8 cellular contexts compared by ENCODE assay signal in the genomic region with DNA sequence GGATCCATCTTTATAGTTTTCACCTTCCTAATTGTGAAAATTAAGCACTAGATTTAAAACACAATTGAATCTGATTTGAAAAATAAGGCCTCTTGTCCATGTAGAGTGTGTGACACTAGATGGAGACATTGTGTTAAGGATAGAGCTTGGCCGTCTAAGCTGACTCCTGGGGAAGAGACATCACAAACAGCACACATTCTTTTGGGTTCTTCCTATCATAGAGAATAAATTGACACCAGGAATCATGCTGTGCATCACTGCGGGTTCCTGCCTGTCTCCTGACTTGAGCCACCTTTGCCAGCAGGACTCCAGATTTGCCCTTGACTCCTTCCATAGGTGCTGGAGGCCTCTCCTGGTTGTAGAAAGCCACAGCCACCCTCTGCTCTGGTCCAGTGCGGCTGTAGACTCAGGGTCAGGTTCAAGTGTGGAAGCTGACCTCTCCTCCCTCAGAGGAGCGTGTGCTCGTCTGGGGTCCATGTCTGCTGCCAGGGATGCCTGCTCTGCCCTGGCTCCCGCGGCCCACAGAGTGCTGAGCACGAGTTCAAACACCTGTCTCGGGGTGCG. TPM values are rescaled to one million over a fixed set of nuclear protein-coding genes. Genes with fewer than 3 reads are reported as not detected.
A peak's percentile ranks its signal among the peaks of the same experiment; 100 is the strongest.
DNase-seq lines count a peak whose midpoint lies in the region; ATAC-seq and TF ChIP-seq lines count a peak whose summit lies in the region.

No MANE protein-coding gene starts in this region.

- no peak overlapping the region for H2AFZ ChIP-seq in GM23338
- no peak overlapping the region for H2AFZ ChIP-seq in PC-9

- H3K27ac Mint-ChIP-seq in activated CD8-positive, alpha-beta memory T cell treated with anti-CD3 and anti-CD28 coated beads, Interleukin-2, amount 10 ng/mL, durations not matched to agents 7 days and 5 days = peak overlapping the region; percentile 13
- no peak overlapping the region for H3K27ac Mint-ChIP-seq in GM23338

- no peaks in the 10 kb centered on the region for H3K9me3 Mint-ChIP-seq in activated CD8-positive, alpha-beta memory T cell treated with anti-CD3 and anti-CD28 coated beads, Interleukin-2, amount 10 ng/mL, durations not matched to agents 7 days and 5 days (ENCODE audit: low read depth)
- H3K9me3 Mint-ChIP-seq in GM23338 = no peaks in the 10 kb centered on the region

- WGBS in suprapubic skin = 65% methylated on average over 10 of the region's 10 CpGs

- no peak overlapping the region for H3K4me3 Mint-ChIP-seq in activated CD8-positive, alpha-beta memory T cell treated with anti-CD3 and anti-CD28 coated beads, Interleukin-2, amount 10 ng/mL, durations not matched to agents 7 days and 5 days
- H3K4me3 Mint-ChIP-seq in GM23338 = no peak overlapping the region

- no peaks in the 10 kb centered on the region for H3K27me3 Mint-ChIP-seq in activated CD8-positive, alpha-beta memory T cell treated with anti-CD3 and anti-CD28 coated beads, Interleukin-2, amount 10 ng/mL, durations not matched to agents 7 days and 5 days
- peaks cover 8% of the 10 kb centered on the region for H3K27me3 Mint-ChIP-seq in GM23338 (ENCODE audit: insufficient read depth, low read depth, poor library complexity)

- TF ChIP-seq CTCF in GM23338 (conservative IDR thresholded peaks at IDR 0.05; ENCODE audit: low read depth in 2 of 2) (peak; percentile 91 to 94), PC-9 (conservative IDR thresholded peaks at IDR 0.05) (peak; percentile 95), cardiac fibroblast (IDR thresholded peaks at IDR 0.05; ENCODE audit: low read depth, low read length) (peak; percentile 72), suprapubic skin (IDR thresholded peaks at IDR 0.05) (peak; percentile 59 to 67)

- no TSS peak for BruUV-seq in PC-9 (replicated peaks; lab: Mats Ljungman, UMichigan)

- no peaks in the 10 kb centered on the region for H3K27me3 ChIP-seq in GM23338 (ENCODE audit: insufficient read depth)
- H3K27me3 ChIP-seq in PC-9 (ENCODE audit: insufficient read depth, low read depth) = no peaks in the 10 kb centered on the region
- no peaks in the 10 kb centered on the region for H3K27me3 ChIP-seq in suprapubic skin

- no peak overlapping the region for H3K4me3 ChIP-seq in GM23338
- H3K4me3 ChIP-seq in PC-9 = no peak overlapping the region
- H3K4me3 ChIP-seq in cardiac fibroblast (replicated peaks in 1 of 2; ENCODE audit: low read depth in 2 of 2, low read length in 2 of 2) = no peak overlapping the region
- H3K4me3 ChIP-seq in suprapubic skin = no peak overlapping the region

- TF ChIP-seq EP300 in suprapubic skin (IDR thresholded peaks at IDR 0.05) = no peak

- H3K27ac ChIP-seq in GM23338 (ENCODE audit: low read depth) (no peak overlapping the region), PC-9 (peak overlapping the region; percentile 72), suprapubic skin (no peak overlapping the region)

- no peaks in the 10 kb centered on the region for H3K36me3 Mint-ChIP-seq in activated CD8-positive, alpha-beta memory T cell treated with anti-CD3 and anti-CD28 coated beads, Interleukin-2, amount 10 ng/mL, durations not matched to agents 7 days and 5 days
- H3K36me3 Mint-ChIP-seq in GM23338 (ENCODE audit: low read depth) = no peaks in the 10 kb centered on the region

- CTCF ChIA-PET in activated CD8-positive, alpha-beta memory T cell treated with anti-CD3 and anti-CD28 coated beads, Interleukin-2, amount 10 ng/mL, durations not matched to agents 7 days and 5 days (lab: Charles Lee) = interaction anchor here (0.7 to 7.0 kb wide), 18 partner anchors 10 to 535 kb away, joined by 3 to 77 read pairs (median 4); a partner anchor contains a TSS
- CTCF ChIA-PET in PC-9 (lab: Charles Lee) = interaction anchor here (0.6 to 6.5 kb wide), 13 partner anchors 23 to 1267 kb away, joined by 3 to 69 read pairs (median 4); a partner anchor contains a TSS

- no peak for TF ChIP-seq POLR2A in suprapubic skin (IDR thresholded peaks at IDR 0.05)

- H4K20me1 ChIP-seq in GM23338 (replicated peaks; ENCODE audit: insufficient read depth) = no peaks in the 10 kb centered on the region
- no peaks in the 10 kb centered on the region for H4K20me1 ChIP-seq in PC-9 (ENCODE audit: insufficient read depth)

- DNase-seq in activated CD8-positive, alpha-beta memory T cell treated with anti-CD3 and anti-CD28 coated beads, Interleukin-2, amount 10 ng/mL, durations not matched to agents 7 days and 5 days = no peak
- no peak for DNase-seq in activated CD8-positive, alpha-beta memory T cell treated with anti-CD3 and anti-CD28 coated beads, Interleukin-2, amount 50 U/mL, for 48 hours
- DNase-seq in GM23338 (ENCODE audit: low spot score) (peak; percentile 87), M059J (ENCODE audit: low read depth) (peak; percentile 89), PC-9 (peak; percentile 62 to 77), cardiac fibroblast (ENCODE audit: low read depth in 2 of 2) (peak; percentile 91 to 94), kidney tubule cell (ENCODE audit: low spot score) (peak; percentile 90), suprapubic skin (ENCODE audit: low spot score in 2 of 2) (no peak)

- peak; percentile 87 for ATAC-seq in activated CD8-positive, alpha-beta memory T cell treated with anti-CD3 and anti-CD28 coated beads, Interleukin-2, amount 10 ng/mL, durations not matched to agents 7 days and 5 days
- ATAC-seq in GM23338 = peak; percentile 71

- H3K4me1 ChIP-seq in GM23338 (ENCODE audit: insufficient read depth) (peaks cover 7% of the 10 kb centered on the region; the same call in 1 of the 2 replicates), PC-9 (replicated peaks; ENCODE audit: insufficient read depth) (peaks cover 43% of the 10 kb centered on the region), suprapubic skin (peaks cover 27% of the 10 kb centered on the region)

- intact Hi-C loops in PC-9 (cut with micrococcal nuclease; ENCODE audit: unreplicated experiment) = loop anchor here (1.0 to 10.0 kb wide), 18 partner anchors 26 to 1269 kb away; no protein-coding TSS in a partner anchor

- H3K4me2 ChIP-seq in GM23338 = no peak overlapping the region
- H3K4me2 ChIP-seq in PC-9 = peak overlapping the region; percentile 58

- no peaks in the 10 kb centered on the region for H3K9me2 ChIP-seq in GM23338 (ENCODE audit: insufficient read depth)
- no peaks in the 10 kb centered on the region for H3K9me2 ChIP-seq in PC-9 (ENCODE audit: insufficient read depth)

- POLR2A ChIA-PET in PC-9 (lab: Charles Lee; ENCODE audit: unreplicated experiment) = interaction anchor here (0.7 kb wide), 1 partner anchor 175 kb away, joined by 5 read pairs; no protein-coding TSS in a partner anchor

- H3F3A ChIP-seq in GM23338 (replicated peaks; ENCODE audit: low read depth) = 0 out of 2 replicates have a peak, but pooled peaks cover 2% of the 10 kb centered on the region
- H3F3A ChIP-seq in PC-9 (ENCODE audit: insufficient read depth, low read depth) = peaks cover 20% of the 10 kb centered on the region

- no peaks in the 10 kb centered on the region for H3K36me3 ChIP-seq in GM23338 (ENCODE audit: insufficient read depth)
- no peaks in the 10 kb centered on the region for H3K36me3 ChIP-seq in PC-9 (ENCODE audit: low read depth)
- no peaks in the 10 kb centered on the region for H3K36me3 ChIP-seq in suprapubic skin

- H3K9me3 ChIP-seq in PC-9 (ENCODE audit: insufficient read depth, low read depth) (no peaks in the 10 kb centered on the region), suprapubic skin (no peaks in the 10 kb centered on the region)

- H3K4me1 Mint-ChIP-seq in activated CD8-positive, alpha-beta memory T cell treated with anti-CD3 and anti-CD28 coated beads, Interleukin-2, amount 10 ng/mL, durations not matched to agents 7 days and 5 days = peaks cover 12% of the 10 kb centered on the region
- H3K4me1 Mint-ChIP-seq in GM23338 = peaks cover 35% of the 10 kb centered on the region

- H3K79me2 ChIP-seq in GM23338 (replicated peaks; ENCODE audit: insufficient read depth) (no peaks in the 10 kb centered on the region), PC-9 (ENCODE audit: low read depth) (no peaks in the 10 kb centered on the region)

RNA-seq across cellular contexts. Expression of a gene that starts 11.2 kb away (rescaled TPM):
- 1 to 10 TPM; 1.1 to 2.4 TPM for total RNA-seq in activated CD8-positive, alpha-beta memory T cell treated with anti-CD3 and anti-CD28 coated beads, Interleukin-2, amount 10 ng/mL, durations not matched to agents 7 days and 5 days
- total RNA-seq in GM23338 (2014; rRNA removed; shearing (Covaris generic)) = 1.0 TPM in 1 of 2 replicates, not detected in the other
- 0.57 TPM in 1 of 2 replicates, not detected in the other for polyA plus RNA-seq in GM23338 (2016; fragmentation: Nextera tagmentation; extraction: Ambion mirVana)
- total RNA-seq in M059J (2014; rRNA removed; shearing (Covaris generic)) = 0.30 and 3.0 TPM in 2 replicates
- 7.1 and 10.3 TPM in 2 replicates for total RNA-seq in PC-9 (2021)
- total RNA-seq in suprapubic skin = under 1 TPM in 1 of 4 donors, not detected in 3; 0.81 TPM

Comparison
In these comparisons a context has a peak if more than half of its experiments do, and no peak if none do; other contexts are left out.
1. DNase-seq: peak in GM23338 (single experiment), M059J (single experiment), PC-9 (2 of 2), cardiac fibroblast (2 of 2) and kidney tubule cell (single experiment); none in activated CD8-positive, alpha-beta memory T cell treated with anti-CD3 and anti-CD28 coated beads, Interleukin-2, amount 10 ng/mL, durations not matched to agents 7 days and 5 days (single experiment), activated CD8-positive, alpha-beta memory T cell treated with anti-CD3 and anti-CD28 coated beads, Interleukin-2, amount 50 U/mL, for 48 hours (single experiment) and suprapubic skin (0 of 2).
2. Peak in every context shown above with its lines, with median percentiles within 50 percentile points of each other: CTCF ChIP-seq.